In the genomic region with DNA sequence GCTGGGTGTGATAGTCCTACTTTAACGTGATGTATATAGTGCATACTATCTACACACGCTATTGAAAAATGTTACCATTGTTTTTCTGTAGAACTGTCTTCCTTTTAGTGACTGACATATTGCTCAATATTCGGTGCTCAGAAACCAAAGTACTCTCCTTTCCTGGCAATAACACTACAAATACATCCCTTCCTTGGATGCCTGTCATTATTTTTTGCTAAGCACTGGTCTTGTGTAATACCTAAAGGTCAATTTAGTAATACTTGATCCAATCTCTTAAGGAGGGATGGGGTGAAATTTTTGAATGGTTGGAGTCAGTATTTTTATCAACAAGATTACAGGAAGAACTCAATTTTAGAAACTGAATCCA, we compare ENCODE assay signal across 20 cellular contexts. TPM values are rescaled to one million over a fixed set of nuclear protein-coding genes. Genes with fewer than 3 reads are reported as not detected.
"Had no signal": no experiment of that assay in that cellular context is flagged by ENCODE, and none has a peak within 500 bp of the region (broad histone marks: within the 10 kb centered on the region; RNA-seq: fewer than 3 reads in every experiment).

No MANE protein-coding gene starts in this region.

- H3K36me3 ChIP-seq: gastrocnemius medialis, heart left ventricle, vagina had no signal

- H3K9me3 ChIP-seq: gastrocnemius medialis, heart left ventricle, mucosa of descending colon, tibial nerve, vagina had no signal

- H3K4me1 ChIP-seq: gastrocnemius medialis, heart left ventricle, parathyroid adenoma, tibial nerve, vagina had no signal

- H3K27ac ChIP-seq: gastrocnemius medialis, heart left ventricle, parathyroid adenoma, tibial nerve, vagina had no signal

- H3K9ac ChIP-seq: parathyroid adenoma had no signal

- H3K4me3 ChIP-seq: gastrocnemius medialis, heart left ventricle, mucosa of descending colon, tibial nerve, vagina had no signal

- DNase-seq: activated CD4-positive, alpha-beta T cell treated with anti-CD3 and anti-CD28 coated beads for 48 hours; activated CD8-positive, alpha-beta T cell treated with anti-CD3 and anti-CD28 coated beads for 36 hours; activated effector memory CD4-positive, alpha-beta T cell treated with Interleukin-2 at 50 U/mL for 16 hours; activated naive CD4-positive, alpha-beta T cell treated with anti-CD3 and anti-CD28 coated beads, Interleukin-2, amount 50 U/mL, for 16 hours; activated T-cell treated with anti-CD3 and anti-CD28 coated beads, Interleukin-2, amount 50 U/mL, for 4 hours; caudate nucleus; effector memory CD4-positive, alpha-beta T cell; gastrocnemius medialis; heart left ventricle; left colon; mucosa of descending colon; naive thymus-derived CD8-positive, alpha-beta T cell; stimulated activated CD4-positive, alpha-beta T cell treated with anti-CD3 and anti-CD28 coated beads, Interleukin-2, amount 100 ng/mL, for 48 hours; stimulated activated naive CD4-positive, alpha-beta T cell; substantia nigra had no signal

- H3K4me3 Mint-ChIP-seq: activated CD8-positive, alpha-beta T cell treated with anti-CD3 and anti-CD28 coated beads for 36 hours; activated T-cell treated with anti-CD3 and anti-CD28 coated beads, Interleukin-2, amount 50 U/mL, for 4 hours; naive thymus-derived CD8-positive, alpha-beta T cell; T-helper 1 cell treated with Interleukin-12 subunit alpha and Interleukin-12 subunit beta and Interleukin-4 antibody, amounts not matched to agents 30 μg/mL and 1 μg/mL, for 36 hours had no signal

- H3K27me3 ChIP-seq: gastrocnemius medialis, heart left ventricle, tibial nerve, vagina had no signal

- H3K79me2 ChIP-seq: parathyroid adenoma had no signal

- H2AFZ ChIP-seq: parathyroid adenoma had no signal

- H3K9me3 Mint-ChIP-seq: activated CD8-positive, alpha-beta T cell treated with anti-CD3 and anti-CD28 coated beads for 36 hours; activated T-cell treated with anti-CD3 and anti-CD28 coated beads, Interleukin-2, amount 50 U/mL, for 4 hours; naive thymus-derived CD8-positive, alpha-beta T cell; T-helper 1 cell treated with Interleukin-12 subunit alpha and Interleukin-12 subunit beta and Interleukin-4 antibody, amounts not matched to agents 30 μg/mL and 1 μg/mL, for 36 hours had no signal

- H3K36me3 Mint-ChIP-seq: naive thymus-derived CD8-positive, alpha-beta T cell had no signal

- H3K27ac Mint-ChIP-seq: activated CD8-positive, alpha-beta T cell treated with anti-CD3 and anti-CD28 coated beads for 36 hours; T-helper 1 cell treated with Interleukin-12 subunit alpha and Interleukin-12 subunit beta and Interleukin-4 antibody, amounts not matched to agents 30 μg/mL and 1 μg/mL, for 36 hours had no signal

RNA-seq across cellular contexts. Expression of gene CNR1, which starts 23.9 kb away (rescaled TPM):
- total RNA-seq: activated CD8-positive, alpha-beta T cell treated with anti-CD3 and anti-CD28 coated beads for 36 hours; fibroblast of lung had no signal
- polyA plus RNA-seq: fibroblast of lung; naive thymus-derived CD8-positive, alpha-beta T cell had no signal
